ENCODE assay signal across 1 cellular context in the genomic region with DNA sequence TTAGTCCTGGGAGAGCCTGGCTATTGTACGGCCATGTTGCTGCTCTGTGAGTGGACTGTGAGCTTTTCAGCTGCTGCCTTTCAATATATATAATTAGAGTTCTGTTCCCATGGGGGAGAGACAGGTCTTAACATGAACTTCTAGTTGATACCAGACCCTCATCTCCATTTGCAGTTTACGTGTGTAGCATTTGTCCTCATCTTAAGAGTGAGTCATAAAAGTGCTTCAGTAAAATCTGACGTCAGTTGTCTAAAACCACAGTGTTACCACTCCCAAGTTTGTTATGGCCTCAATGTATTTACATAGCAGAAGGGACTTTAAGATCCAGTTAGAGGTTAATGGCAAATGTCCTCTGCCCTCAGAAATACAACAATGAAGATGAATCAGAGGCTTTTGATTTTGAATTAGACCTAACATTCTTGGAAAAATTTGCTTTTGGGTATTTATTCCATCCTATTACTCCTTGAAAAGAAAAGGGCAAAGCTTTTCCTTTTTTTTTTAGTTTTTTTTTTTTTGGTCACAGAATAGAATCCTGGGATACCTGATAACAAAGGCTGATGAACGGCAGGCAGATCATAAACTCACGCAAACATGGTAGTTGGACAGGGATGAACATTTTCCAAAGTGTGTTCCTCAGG.
TF ChIP-seq lines count a peak whose summit lies in the region.

No MANE protein-coding gene starts in this region.

TF ChIP-seq in A549, 52 proteins besides CTCF, POLR2A, EP300 and RAD21 (continued from another document):
- TF ChIP-seq, protein P1, sequence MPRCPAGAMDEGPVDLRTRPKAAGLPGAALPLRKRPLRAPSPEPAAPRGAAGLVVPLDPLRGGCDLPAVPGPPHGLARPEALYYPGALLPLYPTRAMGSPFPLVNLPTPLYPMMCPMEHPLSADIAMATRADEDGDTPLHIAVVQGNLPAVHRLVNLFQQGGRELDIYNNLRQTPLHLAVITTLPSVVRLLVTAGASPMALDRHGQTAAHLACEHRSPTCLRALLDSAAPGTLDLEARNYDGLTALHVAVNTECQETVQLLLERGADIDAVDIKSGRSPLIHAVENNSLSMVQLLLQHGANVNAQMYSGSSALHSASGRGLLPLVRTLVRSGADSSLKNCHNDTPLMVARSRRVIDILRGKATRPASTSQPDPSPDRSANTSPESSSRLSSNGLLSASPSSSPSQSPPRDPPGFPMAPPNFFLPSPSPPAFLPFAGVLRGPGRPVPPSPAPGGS (IDR thresholded peaks at IDR 0.05), result no peak
- TF ChIP-seq MAFK (IDR thresholded peaks at IDR 0.05; ENCODE audit: partially characterized antibody) (no peak), KDM1A (IDR thresholded peaks at IDR 0.05; ENCODE audit: low read depth) (no peak), ESRRA (IDR thresholded peaks at IDR 0.05; ENCODE audit: borderline replicate concordance, low read length) (no peak), FOSL2 (IDR thresholded peaks at IDR 0.05) (no peak), FOSL2 (CRISPR knock-in tag; IDR thresholded peaks at IDR 0.05) (peak; percentile 73), PHF8 (IDR thresholded peaks at IDR 0.05; ENCODE audit: borderline replicate concordance, low read depth) (no peak)
